Comparison of ENCODE assay signal across 1 cellular context in genomic region chr10:27505537-27505936, GRCh38.
TF ChIP-seq lines count a peak whose summit lies in the region.

No MANE protein-coding gene starts in this region.

TF ChIP-seq in GM12878, 131 proteins besides CTCF, POLR2A, EP300 and RAD21:
- TF ChIP-seq MLLT1 (IDR thresholded peaks at IDR 0.05): peak; percentile 70
- TF ChIP-seq NR2F1 (conservative IDR thresholded peaks at IDR 0.05): peak; percentile 29; the same call in 1 of the 2 replicates
